15 cellular contexts compared by ENCODE assay signal in the genomic region with DNA sequence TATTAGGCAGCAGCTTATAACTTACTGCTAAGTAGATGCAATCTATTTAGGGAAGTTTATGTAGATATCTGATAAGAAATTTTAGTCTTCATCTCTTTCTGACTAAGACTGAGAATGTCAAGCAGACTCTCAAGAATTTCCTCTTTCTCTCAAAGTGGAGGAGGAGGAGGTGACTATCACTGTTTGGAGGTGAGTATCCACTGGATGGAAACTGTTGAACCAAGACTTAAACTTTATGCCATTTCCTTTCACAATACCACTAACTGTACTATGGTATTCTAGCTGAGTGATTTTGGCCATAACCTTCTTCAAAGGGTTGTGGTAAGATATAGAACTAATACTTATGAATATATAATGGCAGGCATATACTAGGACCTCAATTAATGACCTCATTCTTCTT.
DNase-seq lines count a peak whose midpoint lies in the region; ATAC-seq, FAIRE-seq and TF ChIP-seq lines count a peak whose summit lies in the region.
"Had no signal": no experiment of that assay in that cellular context is flagged by ENCODE, and none has a peak within 500 bp of the region (broad histone marks: within the 10 kb centered on the region; RNA-seq: fewer than 3 reads in every experiment).

No MANE protein-coding gene starts in this region.

- peak; percentile 33 for FAIRE-seq in GM12892 (lab: Jason Lieb, UNC)
- FAIRE-seq: HepG2 had no signal

- no peak for TF ChIP-seq POLR2A in GM12892 (IDR thresholded peaks at IDR 0.05; ENCODE audit: low read depth, low read length)

- no peak for DNase-seq in GM12892 (ENCODE audit: insufficient read length)
- DNase-seq in SIG-M5 treated with dmso at 0.1 percent for 504 hours (lab: John Stamatoyannopoulos, UW; ENCODE audit: unreplicated experiment) = peak; percentile 67
- no peak for DNase-seq in DMS153 treated with DMSO at 0.1 percent for 48 hours (lab: John Stamatoyannopoulos, UW; ENCODE audit: unreplicated experiment)
- no peak for DNase-seq in NCI-H2227 (lab: John Stamatoyannopoulos, UW; ENCODE audit: unreplicated experiment)
- no peak for DNase-seq in SHP77 (lab: John Stamatoyannopoulos, UW)
- DNase-seq: activated CD4-positive, alpha-beta T cell treated with anti-CD3 and anti-CD28 coated beads, Interleukin-2, amount 50 U/mL, for 4 hours; cortex of kidney; EL; NCI-H146; psoas muscle; SW 1271 had no signal

- peak; percentile 78 for ATAC-seq in GM19452 (IDR thresholded peaks at IDR 0.05; ENCODE audit: unreplicated experiment)
- peak; percentile 61 for ATAC-seq in HG03139 (IDR thresholded peaks at IDR 0.05; ENCODE audit: unreplicated experiment)
- no peak for ATAC-seq in GM19328 (IDR thresholded peaks at IDR 0.05; ENCODE audit: unreplicated experiment)
- ATAC-seq: HepG2, psoas muscle had no signal
